Comparison of ENCODE assay signal across 25 cellular contexts in the genomic region with DNA sequence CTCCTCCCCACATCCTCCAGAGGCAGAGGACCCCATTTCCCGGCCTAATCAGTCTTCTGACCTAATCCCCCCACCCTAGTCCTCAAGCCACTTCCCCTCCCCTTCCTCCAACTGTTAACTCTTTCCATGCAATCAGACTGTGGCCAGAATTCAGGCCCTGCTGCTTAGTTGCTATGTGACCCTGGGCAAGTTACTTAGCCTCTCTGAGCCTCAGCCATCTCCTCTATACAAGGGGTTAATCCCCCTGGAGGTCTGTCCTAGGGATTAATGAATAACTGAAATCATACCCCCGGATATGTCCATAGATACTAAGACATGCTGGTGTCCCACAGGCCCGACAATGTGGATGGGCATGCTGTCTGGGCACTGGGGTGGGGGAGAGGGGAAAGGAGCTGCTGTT. TPM values are rescaled to one million over a fixed set of nuclear protein-coding genes. Genes with fewer than 3 reads are reported as not detected.
"Had no signal": no experiment of that assay in that cellular context is flagged by ENCODE, and none has a peak within 500 bp of the region (broad histone marks: within the 10 kb centered on the region; RNA-seq: fewer than 3 reads in every experiment).

No MANE protein-coding gene starts in this region.

- H3K27ac Mint-ChIP-seq: activated naive CD4-positive, alpha-beta T cell treated with anti-CD3 and anti-CD28 coated beads, Interleukin-2, amount 10 ng/mL, durations not matched to agents 7 days and 5 days; dendritic cell treated with granulocyte-macrophage colony-stimulating factor and Interleukin-4, amounts not matched to agents 40 ng/mL and 50 ng/mL, for 4 days; effector memory CD8-positive, alpha-beta T cell; stimulated activated naive CD8-positive, alpha-beta T cell treated with anti-CD3 and anti-CD28 coated beads, Interleukin-15, Interleukin-2, amounts not matched to agents 100 ng/mL and 50 ng/mL, for 24 hours; T-helper 1 cell treated with Interleukin-12 subunit alpha and Interleukin-12 subunit beta and Interleukin-4 antibody, amounts not matched to agents 30 μg/mL and 1 μg/mL, for 36 hours had no signal

- H3K27me3 Mint-ChIP-seq: activated naive CD4-positive, alpha-beta T cell treated with anti-CD3 and anti-CD28 coated beads, Interleukin-2, amount 10 ng/mL, durations not matched to agents 7 days and 5 days; dendritic cell treated with granulocyte-macrophage colony-stimulating factor and Interleukin-4, amounts not matched to agents 40 ng/mL and 50 ng/mL, for 4 days; effector memory CD8-positive, alpha-beta T cell; stimulated activated naive CD8-positive, alpha-beta T cell treated with anti-CD3 and anti-CD28 coated beads, Interleukin-15, Interleukin-2, amounts not matched to agents 100 ng/mL and 50 ng/mL, for 24 hours had no signal

- H3K9me3 Mint-ChIP-seq: activated naive CD4-positive, alpha-beta T cell treated with anti-CD3 and anti-CD28 coated beads, Interleukin-2, amount 10 ng/mL, durations not matched to agents 7 days and 5 days; activated T-cell treated with anti-CD3 and anti-CD28 coated beads, Interleukin-2, amount 50 U/mL, for 4 hours; dendritic cell treated with granulocyte-macrophage colony-stimulating factor and Interleukin-4, amounts not matched to agents 40 ng/mL and 50 ng/mL, for 4 days; effector memory CD8-positive, alpha-beta T cell; nephron progenitor cell; stimulated activated naive CD8-positive, alpha-beta T cell treated with anti-CD3 and anti-CD28 coated beads, Interleukin-15, Interleukin-2, amounts not matched to agents 100 ng/mL and 50 ng/mL, for 24 hours; T-helper 1 cell treated with Interleukin-12 subunit alpha and Interleukin-12 subunit beta and Interleukin-4 antibody, amounts not matched to agents 30 μg/mL and 1 μg/mL, for 36 hours had no signal

- DNase-seq: activated CD4-positive, alpha-beta T cell treated with anti-CD3 and anti-CD28 coated beads, Interleukin-2, amount 50 U/mL, for 1 hour; activated CD8-positive, alpha-beta memory T cell treated with anti-CD3 and anti-CD28 coated beads, Interleukin-2, amount 50 U/mL, for 4 hours; activated effector memory CD4-positive, alpha-beta T cell treated with Interleukin-2 at 50 U/mL for 16 hours; activated naive CD4-positive, alpha-beta T cell treated with anti-CD3 and anti-CD28 coated beads, Interleukin-2, amount 10 ng/mL, durations not matched to agents 7 days and 5 days; activated T-cell treated with anti-CD3 and anti-CD28 coated beads, Interleukin-2, amount 50 U/mL, for 4 hours; effector memory CD8-positive, alpha-beta T cell; foreskin keratinocyte; hypothalamus; islet precursor cell; left colon; nephron progenitor cell; nucleus accumbens; posterior cingulate gyrus; retina; stimulated activated CD4-positive, alpha-beta T cell treated with anti-CD3 and anti-CD28 coated beads, Interleukin-15, amount 100 ng/mL, for 24 hours; stimulated activated CD4-positive, alpha-beta T cell treated with anti-CD3 and anti-CD28 coated beads, Interleukin-2, amount 100 ng/mL, for 48 hours; upper lobe of right lung had no signal

- H3K27ac ChIP-seq: foreskin keratinocyte, upper lobe of right lung had no signal

- H3K4me3 Mint-ChIP-seq: activated naive CD4-positive, alpha-beta T cell treated with anti-CD3 and anti-CD28 coated beads, Interleukin-2, amount 10 ng/mL, durations not matched to agents 7 days and 5 days; activated T-cell treated with anti-CD3 and anti-CD28 coated beads, Interleukin-2, amount 50 U/mL, for 4 hours; dendritic cell treated with granulocyte-macrophage colony-stimulating factor and Interleukin-4, amounts not matched to agents 40 ng/mL and 50 ng/mL, for 4 days; effector memory CD8-positive, alpha-beta T cell; nephron progenitor cell; stimulated activated naive CD8-positive, alpha-beta T cell treated with anti-CD3 and anti-CD28 coated beads, Interleukin-15, Interleukin-2, amounts not matched to agents 100 ng/mL and 50 ng/mL, for 24 hours; T-helper 1 cell treated with Interleukin-12 subunit alpha and Interleukin-12 subunit beta and Interleukin-4 antibody, amounts not matched to agents 30 μg/mL and 1 μg/mL, for 36 hours had no signal

- H3K36me3 ChIP-seq: upper lobe of right lung had no signal

- H3K27me3 ChIP-seq: foreskin keratinocyte, upper lobe of right lung had no signal

- H3K4me3 ChIP-seq: lung, skin epidermis, upper lobe of right lung had no signal

- H3K9me3 ChIP-seq: upper lobe of right lung had no signal

RNA-seq across cellular contexts. Expression of a gene that starts 49.3 kb away (rescaled TPM):
- total RNA-seq: astrocyte, chondrocyte, fibroblast of lung, foreskin keratinocyte had no signal
- polyA plus RNA-seq: fibroblast of lung had no signal
